21 cellular contexts compared by ENCODE assay signal in genomic region chr6:106066984-106067383, GRCh38. TPM values are rescaled to one million over a fixed set of nuclear protein-coding genes. Genes with fewer than 3 reads are reported as not detected.
DNase-seq lines count a peak whose midpoint lies in the region; ATAC-seq and TF ChIP-seq lines count a peak whose summit lies in the region.
"Had no signal": no experiment of that assay in that cellular context is flagged by ENCODE, and none has a peak within 500 bp of the region (broad histone marks: within the 10 kb centered on the region; RNA-seq: fewer than 3 reads in every experiment).

No MANE protein-coding gene starts in this region.

- TF ChIP-seq CTCF in choroid plexus epithelial cell (conservative IDR thresholded peaks at IDR 0.05; ENCODE audit: low read depth, low read length) = no peak
- TF ChIP-seq CTCF in testis (IDR thresholded peaks at IDR 0.05) = no peak

- 73 to 78% methylated on average over 1 of the region's 1 CpG for WGBS in testis, 2 donors

- peak; percentile 66 for DNase-seq in HCEC 1CT
- DNase-seq in choroid plexus epithelial cell (ENCODE audit: low read depth) = peak; percentile 40
- DNase-seq in fibroblast of peridontal ligament (ENCODE audit: extremely low read depth) = peak; percentile 80
- DNase-seq in NCI-H1092 treated with DMSO at 0.1 percent for 48 hours (lab: John Stamatoyannopoulos, UW) = no peak
- DNase-seq in testis = no peak
- no peak for DNase-seq in NCI-H2227 treated with DMSO at 0.1 percent for 48 hours (lab: John Stamatoyannopoulos, UW)
- DNase-seq: CD8-positive, alpha-beta T cell; DMS79 treated with DMSO at 0.1 percent for 48 hours; NCI-H1105; NCI-H146; NCI-H1930; NCI-H446 treated with DMSO at 0.1 percent for 48 hours; NCI-H82; NK-92 treated with Interleukin-12 subunit alpha and Interleukin-12 subunit beta, amount 100 ng/mL, for 24 hours; PC-3 had no signal

- H3K36me3 ChIP-seq in testis (ENCODE audit: low read depth, missing control alignments) = no peaks in the 10 kb centered on the region
- H3K36me3 ChIP-seq: HAP-1 had no signal

- H3K27ac ChIP-seq in testis = no peak overlapping the region
- H3K27ac ChIP-seq: C4-2B had no signal

- intact Hi-C loops in testis (cut with DNase I; ENCODE audit: low total_unique reads) = no loop called here

- H3K4me3 ChIP-seq in choroid plexus epithelial cell (ENCODE audit: low read depth, low read length) (no peak overlapping the region), testis (no peak overlapping the region)
- H3K4me3 ChIP-seq: GM23338, HAP-1 had no signal

- no peaks in the 10 kb centered on the region for H3K4me1 ChIP-seq in testis
- H3K4me1 ChIP-seq: HAP-1 had no signal

- ATAC-seq in HG02884 (IDR thresholded peaks at IDR 0.05; ENCODE audit: unreplicated experiment) = no peak
- ATAC-seq: CD8-positive, alpha-beta T cell; GM23338; PC-3 had no signal

- TF ChIP-seq POLR2A in testis (IDR thresholded peaks at IDR 0.05) = no peak

- no peaks in the 10 kb centered on the region for H3K9me3 ChIP-seq in testis
- H3K9me3 ChIP-seq: HAP-1 had no signal

- no peaks in the 10 kb centered on the region for H3K27me3 ChIP-seq in testis

RNA-seq across cellular contexts. Expression of gene PRDM1, which starts 19.2 kb away (rescaled TPM):
- 1 to 10 TPM; 3.5 to 4.1 TPM for total RNA-seq in testis
- 3.3 TPM for polyA plus RNA-seq in testis (ENCODE audit: insufficient read depth, low read depth, low replicate concordance)
- total RNA-seq: A673, G401 had no signal

Comparison
In these comparisons a context has a peak if more than half of its experiments do, and no peak if none do; other contexts are left out.
1. DNase-seq: peak in HCEC 1CT (single experiment), choroid plexus epithelial cell (single experiment) and fibroblast of peridontal ligament (single experiment); none in NCI-H1092 treated with DMSO at 0.1 percent for 48 hours (single experiment), testis (single experiment) and NCI-H2227 treated with DMSO at 0.1 percent for 48 hours (single experiment).